Comparison of ENCODE assay signal across 26 cellular contexts in the genomic region with DNA sequence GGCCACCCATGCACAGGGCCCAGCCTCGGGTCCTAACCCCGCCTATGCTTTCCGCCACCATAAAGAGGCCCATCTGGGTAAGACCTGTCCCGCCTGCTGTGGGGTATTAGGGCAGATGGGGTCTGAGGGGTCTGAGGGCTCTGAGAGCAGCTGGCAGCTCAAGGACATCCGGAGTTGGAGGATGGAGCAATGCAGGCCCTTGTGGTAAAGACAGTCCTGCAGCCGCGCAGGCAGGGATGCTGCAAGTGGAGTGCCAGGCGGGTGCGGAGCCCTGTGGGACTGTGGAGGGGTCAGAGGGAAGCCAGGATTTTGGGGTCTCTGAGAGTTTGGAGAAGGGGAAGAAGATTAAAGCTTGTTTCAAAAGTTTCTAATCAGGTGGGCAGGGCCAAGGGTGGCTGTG.
"Had no signal": no experiment of that assay in that cellular context is flagged by ENCODE, and none has a peak within 500 bp of the region (broad histone marks: within the 10 kb centered on the region; RNA-seq: fewer than 3 reads in every experiment).

No MANE protein-coding gene starts in this region.

- ATAC-seq: activated T-cell treated with anti-CD3 and anti-CD28 coated beads, Interleukin-2, amount 50 U/mL, for 4 hours; activated T-helper 17 cell treated with anti-CD3 and anti-CD28 coated beads, Interleukin-2, amount 50 U/mL, for 72 hours had no signal

- H3K4me1 Mint-ChIP-seq: activated CD4-positive, alpha-beta T cell treated with anti-CD3 and anti-CD28 coated beads, Interleukin-2, amount 10 ng/mL, durations not matched to agents 7 days and 5 days; activated T-helper 17 cell treated with anti-CD3 and anti-CD28 coated beads, Interleukin-2, amount 50 U/mL, for 72 hours had no signal

- H3K36me3 Mint-ChIP-seq: activated CD4-positive, alpha-beta memory T cell treated with anti-CD3 and anti-CD28 coated beads for 36 hours; activated naive CD8-positive, alpha-beta T cell had no signal

- H3K4me1 ChIP-seq: adrenal gland had no signal

- H3K9me3 Mint-ChIP-seq: activated CD4-positive, alpha-beta memory T cell treated with anti-CD3 and anti-CD28 coated beads for 36 hours; activated CD4-positive, alpha-beta T cell treated with anti-CD3 and anti-CD28 coated beads, Interleukin-2, amount 10 ng/mL, durations not matched to agents 7 days and 5 days; activated naive CD4-positive, alpha-beta T cell treated with anti-CD3 and anti-CD28 coated beads for 36 hours; activated T-cell treated with anti-CD3 and anti-CD28 coated beads, Interleukin-2, amount 50 U/mL, for 4 hours; activated T-helper 17 cell treated with anti-CD3 and anti-CD28 coated beads, Interleukin-2, amount 50 U/mL, for 72 hours had no signal

- DNase-seq: activated CD4-positive, alpha-beta memory T cell treated with anti-CD3 and anti-CD28 coated beads for 36 hours; activated CD4-positive, alpha-beta T cell treated with anti-CD3 and anti-CD28 coated beads, Interleukin-2, amount 10 ng/mL, durations not matched to agents 7 days and 5 days; activated CD4-positive, CD25-positive, alpha-beta regulatory T cell; activated CD8-positive, alpha-beta memory T cell treated with anti-CD3 and anti-CD28 coated beads for 24 hours; activated gamma-delta T cell; activated naive CD4-positive, alpha-beta T cell treated with anti-CD3 and anti-CD28 coated beads for 36 hours; activated T-cell treated with anti-CD3 and anti-CD28 coated beads, Interleukin-2, amount 50 U/mL, for 4 hours; adrenal gland; anterior cingulate cortex; IMR-90; Kasumi-1; KBM-7; NCI-H1105 treated with DMSO at 0.1 percent for 48 hours; NCI-H1436 treated with DMSO at 0.1 percent for 48 hours; NCI-H187 treated with DMSO at 0.1 percent for 48 hours; NCI-H2081 treated with DMSO at 0.1 percent for 48 hours; NCI-H2171; NCI-H2227 treated with DMSO at 0.1 percent for 48 hours; NCI-H446 treated with DMSO at 0.1 percent for 48 hours; NCI-H526 treated with DMSO at 0.1 percent for 48 hours; NCI-H82; T-helper 1 cell had no signal

- H3K27ac Mint-ChIP-seq: activated CD4-positive, alpha-beta memory T cell treated with anti-CD3 and anti-CD28 coated beads for 36 hours; activated CD4-positive, alpha-beta T cell treated with anti-CD3 and anti-CD28 coated beads, Interleukin-2, amount 10 ng/mL, durations not matched to agents 7 days and 5 days; activated naive CD4-positive, alpha-beta T cell treated with anti-CD3 and anti-CD28 coated beads for 36 hours; activated naive CD8-positive, alpha-beta T cell; activated T-helper 17 cell treated with anti-CD3 and anti-CD28 coated beads, Interleukin-2, amount 50 U/mL, for 72 hours had no signal

- H3K4me3 ChIP-seq: adrenal gland, SK-N-MC had no signal

- H3K9me3 ChIP-seq: adrenal gland had no signal

- H3K4me3 Mint-ChIP-seq: activated CD4-positive, alpha-beta memory T cell treated with anti-CD3 and anti-CD28 coated beads for 36 hours; activated CD4-positive, alpha-beta T cell treated with anti-CD3 and anti-CD28 coated beads, Interleukin-2, amount 10 ng/mL, durations not matched to agents 7 days and 5 days; activated naive CD4-positive, alpha-beta T cell treated with anti-CD3 and anti-CD28 coated beads for 36 hours; activated naive CD8-positive, alpha-beta T cell; activated T-cell treated with anti-CD3 and anti-CD28 coated beads, Interleukin-2, amount 50 U/mL, for 4 hours; activated T-helper 17 cell treated with anti-CD3 and anti-CD28 coated beads, Interleukin-2, amount 50 U/mL, for 72 hours had no signal

- H3K27me3 ChIP-seq: adrenal gland had no signal

- H3K27me3 Mint-ChIP-seq: activated CD4-positive, alpha-beta memory T cell treated with anti-CD3 and anti-CD28 coated beads for 36 hours; activated CD4-positive, alpha-beta T cell treated with anti-CD3 and anti-CD28 coated beads, Interleukin-2, amount 10 ng/mL, durations not matched to agents 7 days and 5 days; activated naive CD8-positive, alpha-beta T cell; activated T-helper 17 cell treated with anti-CD3 and anti-CD28 coated beads, Interleukin-2, amount 50 U/mL, for 72 hours had no signal

- H3K27ac ChIP-seq: adrenal gland, SK-N-MC, VCaP had no signal
